8 cellular contexts compared by ENCODE assay signal in the genomic region with DNA sequence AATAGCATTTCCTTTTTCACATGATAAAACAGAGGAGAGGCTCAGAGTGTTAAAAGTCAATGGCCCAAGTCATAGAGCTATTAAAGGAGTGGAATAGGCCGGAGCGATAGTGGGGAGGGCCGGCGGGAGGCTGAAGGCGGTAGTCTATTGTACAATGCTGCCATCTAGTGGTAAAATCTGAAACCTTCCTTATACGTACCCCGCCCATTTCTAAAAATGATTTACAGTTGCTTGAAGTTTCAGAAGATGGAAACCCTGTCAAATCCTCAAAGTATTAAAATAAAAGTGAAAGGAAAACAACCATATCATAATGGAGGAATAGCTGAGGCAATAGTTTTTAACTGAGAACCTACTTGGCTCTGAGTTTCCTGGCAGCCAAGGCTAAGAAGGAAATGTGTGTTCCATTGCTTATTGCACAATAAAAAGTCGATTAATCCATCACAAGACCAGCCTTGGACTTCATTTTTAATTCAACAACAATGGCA.
DNase-seq lines count a peak whose midpoint lies in the region; ATAC-seq and TF ChIP-seq lines count a peak whose summit lies in the region.

No MANE protein-coding gene starts in this region.

- H3K27ac ChIP-seq in HL-60 (replicated peaks) (no peak overlapping the region), left ventricle myocardium inferior (replicated peaks) (no peak overlapping the region), sigmoid colon (no peak overlapping the region)

- peak; percentile 51 for DNase-seq in activated T-cell treated with anti-CD3 and anti-CD28 coated beads, Interleukin-2, amount 50 U/mL, for 24 hours
- DNase-seq in activated T-cell treated with anti-CD3 and anti-CD28 coated beads for 4 hours (no peak), HL-60 (ENCODE audit: low read depth in 1 of 2, low spot score in 1 of 2) (peak; percentile 32 to 37), NT2/D1 (ENCODE audit: low read depth, low spot score) (peak; percentile 39), left ventricle myocardium inferior (peak; percentile 42), sigmoid colon (no peak)
- peak; percentile 30 for DNase-seq in activated naive CD8-positive, alpha-beta T cell treated with anti-CD3 and anti-CD28 coated beads, Interleukin-2, amount 50 U/mL, for 24 hours

- H3K9ac ChIP-seq in NT2/D1 (ENCODE audit: insufficient read length, low read depth): no peak overlapping the region

- no peak overlapping the region for H3K4me3 ChIP-seq in HL-60 (replicated peaks; ENCODE audit: insufficient read depth, low read length)
- no peak overlapping the region for H3K4me3 ChIP-seq in NT2/D1 (ENCODE audit: insufficient read length, low read depth)
- H3K4me3 ChIP-seq in left ventricle myocardium inferior: no peak overlapping the region
- no peak overlapping the region for H3K4me3 ChIP-seq in sigmoid colon

- intact Hi-C loops in left ventricle myocardium inferior (cut with micrococcal nuclease) (loop anchor here (2.0 to 5.0 kb wide), 2 partner anchors 163 to 270 kb away; no protein-coding TSS in a partner anchor), sigmoid colon (cut with DNase I) (loop anchor here (1.0 kb wide), 3 partner anchors 162 to 273 kb away; no protein-coding TSS in a partner anchor)

- 4 to 12% methylated on average over 8 of the region's 8 CpGs for WGBS in sigmoid colon, 2 donors

- no peak overlapping the region for H3K27ac Mint-ChIP-seq in activated T-cell treated with anti-CD3 and anti-CD28 coated beads, Interleukin-2, amount 50 U/mL, for 24 hours
- no peak overlapping the region for H3K27ac Mint-ChIP-seq in activated naive CD8-positive, alpha-beta T cell treated with anti-CD3 and anti-CD28 coated beads, Interleukin-2, amount 50 U/mL, for 24 hours

- no peak for TF ChIP-seq EP300 in sigmoid colon (IDR thresholded peaks at IDR 0.05)

- H3K4me1 Mint-ChIP-seq in activated T-cell treated with anti-CD3 and anti-CD28 coated beads, Interleukin-2, amount 50 U/mL, for 24 hours (ENCODE audit: low read depth): peaks cover 30% of the 10 kb centered on the region
- peaks cover 17% of the 10 kb centered on the region for H3K4me1 Mint-ChIP-seq in activated naive CD8-positive, alpha-beta T cell treated with anti-CD3 and anti-CD28 coated beads, Interleukin-2, amount 50 U/mL, for 24 hours

- peaks cover 23% of the 10 kb centered on the region; the same call in 1 of the 2 replicates for H3K9me3 ChIP-seq in NT2/D1 (ENCODE audit: insufficient read depth, low read length)
- no peaks in the 10 kb centered on the region for H3K9me3 ChIP-seq in left ventricle myocardium inferior (replicated peaks)
- H3K9me3 ChIP-seq in sigmoid colon: no peaks in the 10 kb centered on the region

- no peaks in the 10 kb centered on the region for H3K36me3 Mint-ChIP-seq in activated T-cell treated with anti-CD3 and anti-CD28 coated beads, Interleukin-2, amount 50 U/mL, for 24 hours (ENCODE audit: low read depth)
- no peaks in the 10 kb centered on the region for H3K36me3 Mint-ChIP-seq in activated naive CD8-positive, alpha-beta T cell treated with anti-CD3 and anti-CD28 coated beads, Interleukin-2, amount 50 U/mL, for 24 hours (ENCODE audit: low read depth)

- no peak overlapping the region for H3K4me3 Mint-ChIP-seq in activated T-cell treated with anti-CD3 and anti-CD28 coated beads, Interleukin-2, amount 50 U/mL, for 24 hours
- H3K4me3 Mint-ChIP-seq in activated naive CD8-positive, alpha-beta T cell treated with anti-CD3 and anti-CD28 coated beads, Interleukin-2, amount 50 U/mL, for 24 hours: no peak overlapping the region

- H3K27me3 Mint-ChIP-seq in activated T-cell treated with anti-CD3 and anti-CD28 coated beads, Interleukin-2, amount 50 U/mL, for 24 hours: peaks cover 35% of the 10 kb centered on the region
- peaks cover 22% of the 10 kb centered on the region for H3K27me3 Mint-ChIP-seq in activated naive CD8-positive, alpha-beta T cell treated with anti-CD3 and anti-CD28 coated beads, Interleukin-2, amount 50 U/mL, for 24 hours

- no peaks in the 10 kb centered on the region for H3K27me3 ChIP-seq in HL-60 (ENCODE audit: insufficient read depth, poor library complexity, severe bottlenecking)
- H3K27me3 ChIP-seq in NT2/D1 (ENCODE audit: insufficient read depth, insufficient read length): no peaks in the 10 kb centered on the region
- peaks cover 41% of the 10 kb centered on the region for H3K27me3 ChIP-seq in left ventricle myocardium inferior (ENCODE audit: low read depth)
- peaks cover 0 to 15% (median 0%) of the 10 kb centered on the region in 3 donors for H3K27me3 ChIP-seq in sigmoid colon

- H3K36me3 ChIP-seq in NT2/D1 (ENCODE audit: insufficient read depth, insufficient read length, low read length) (no peaks in the 10 kb centered on the region), left ventricle myocardium inferior (no peaks in the 10 kb centered on the region), sigmoid colon (no peaks in the 10 kb centered on the region)

- no peaks in the 10 kb centered on the region for H3K9me3 Mint-ChIP-seq in activated T-cell treated with anti-CD3 and anti-CD28 coated beads, Interleukin-2, amount 50 U/mL, for 24 hours
- no peaks in the 10 kb centered on the region for H3K9me3 Mint-ChIP-seq in activated naive CD8-positive, alpha-beta T cell treated with anti-CD3 and anti-CD28 coated beads, Interleukin-2, amount 50 U/mL, for 24 hours

- H3K4me1 ChIP-seq in NT2/D1 (ENCODE audit: insufficient read depth, insufficient read length) (peaks cover 2% of the 10 kb centered on the region), left ventricle myocardium inferior (peaks cover 16% of the 10 kb centered on the region), sigmoid colon (peaks cover 0 to 13% (median 10%) of the 10 kb centered on the region in 4 donors)

- TF ChIP-seq CTCF in HL-60 (IDR thresholded peaks at IDR 0.05; ENCODE audit: insufficient read depth, low read length) (peak; percentile 30), left ventricle myocardium inferior (IDR thresholded peaks at IDR 0.05; ENCODE audit: borderline replicate concordance) (peak; percentile 88), sigmoid colon (IDR thresholded peaks at IDR 0.05) (peak; percentile 32 to 84 (median 80))

- ATAC-seq in GM21529 (IDR thresholded peaks at IDR 0.05; ENCODE audit: unreplicated experiment): peak; percentile 75
- peak; percentile 70 for ATAC-seq in activated naive CD8-positive, alpha-beta T cell treated with anti-CD3 and anti-CD28 coated beads, Interleukin-2, amount 50 U/mL, for 24 hours

- no peak for TF ChIP-seq POLR2A in sigmoid colon (IDR thresholded peaks at IDR 0.05)

Comparison
In these comparisons a context has a peak if more than half of its experiments do, and no peak if none do; other contexts are left out.
1. DNase-seq: peak in activated T-cell treated with anti-CD3 and anti-CD28 coated beads, Interleukin-2, amount 50 U/mL, for 24 hours (single experiment), HL-60 (2 of 2), NT2/D1 (single experiment), activated naive CD8-positive, alpha-beta T cell treated with anti-CD3 and anti-CD28 coated beads, Interleukin-2, amount 50 U/mL, for 24 hours (single experiment) and left ventricle myocardium inferior (single experiment); none in activated T-cell treated with anti-CD3 and anti-CD28 coated beads for 4 hours (single experiment) and sigmoid colon (single experiment).
2. CTCF ChIP-seq: peak in every context shown above with its lines; median percentile 88 in left ventricle myocardium inferior; 80 in sigmoid colon; 30 in HL-60.